22 cellular contexts compared by ENCODE assay signal in genomic region chr10:7503190-7503589, GRCh38.
A peak's percentile ranks its signal among the peaks of the same experiment; 100 is the strongest.
DNase-seq lines count a peak whose midpoint lies in the region; ATAC-seq, FAIRE-seq and TF ChIP-seq lines count a peak whose summit lies in the region.
"Had no signal": no experiment of that assay in that cellular context is flagged by ENCODE, and none has a peak within 500 bp of the region (broad histone marks: within the 10 kb centered on the region; RNA-seq: fewer than 3 reads in every experiment).

No MANE protein-coding gene starts in this region.

- CTCF ChIA-PET in HEK293T (lab: Yijun Ruan, JAX) = interaction anchor here (0.6 to 1.4 kb wide), 3 partner anchors 10 to 1228 kb away, joined by 3 to 6 read pairs (median 3); no protein-coding TSS in a partner anchor

- DNase-seq in GM12891 (ENCODE audit: insufficient read length, low spot score) (no peak), GM19239 (ENCODE audit: insufficient read length, low spot score) (no peak), HEK293T (ENCODE audit: extremely low spot score) (no peak), retina (no peak), GM19238 (ENCODE audit: insufficient read length, low spot score) (no peak)
- DNase-seq: 8988T; ACHN; BE2C; C1 segment of cervical spinal cord; CD4-positive, alpha-beta memory T cell; CD4-positive, CD25-positive, alpha-beta regulatory T cell; CD8-positive, alpha-beta memory T cell; COR-L47; DMS 273 treated with DMSO at 0.1 percent for 48 hours; DMS153; DMS53; DMS79; DND-41; EL; GDM1 had no signal

- TF ChIP-seq POLR2A in GM12891 (IDR thresholded peaks at IDR 0.05; ENCODE audit: low read depth, low read length) = no peak

- no peak for ATAC-seq in HG03457 (IDR thresholded peaks at IDR 0.05; ENCODE audit: unreplicated experiment)

- POLR2A ChIA-PET in HEK293T (lab: Yijun Ruan, JAX) = no interaction called here

- FAIRE-seq in GM12891 (lab: Jason Lieb, UNC) = peak; percentile 9
- peak; percentile 35 for FAIRE-seq in GM19239 (lab: Jason Lieb, UNC)
- FAIRE-seq: A204.1 had no signal

TF ChIP-seq in GM12891, 5 proteins besides CTCF, POLR2A, EP300 and RAD21:
- no peak for TF ChIP-seq TAF1 (IDR thresholded peaks at IDR 0.05; ENCODE audit: low read depth, low read length)
- no peak for TF ChIP-seq PAX5 (IDR thresholded peaks at IDR 0.05; ENCODE audit: insufficient read depth, low read length, severe bottlenecking)
- no peak for TF ChIP-seq POLR2AphosphoS5 (IDR thresholded peaks at IDR 0.05; ENCODE audit: low read depth, low read length)
- TF ChIP-seq POU2F2 (IDR thresholded peaks at IDR 0.05; ENCODE audit: low read depth, low read length) = no peak
- TF ChIP-seq SPI1 (IDR thresholded peaks at IDR 0.05; ENCODE audit: low read depth, low read length) = no peak

TF ChIP-seq in HEK293T, 16 proteins besides CTCF, POLR2A, EP300 and RAD21:
- TF ChIP-seq PKNOX1 (IDR thresholded peaks at IDR 0.05) = no peak
- no peak for TF ChIP-seq FOXA1 (IDR thresholded peaks at IDR 0.05)
- peak; percentile 36 for TF ChIP-seq CTBP1 (IDR thresholded peaks at IDR 0.05; ENCODE audit: borderline replicate concordance)
TF ChIP-seq in HEK293T: peak in this region for 1.
